1 cellular context compared by ENCODE assay signal in genomic region chr5:26622947-26623346, GRCh38.
TF ChIP-seq lines count a peak whose summit lies in the region.

No MANE protein-coding gene starts in this region.

TF ChIP-seq in A549, 52 proteins besides CTCF, POLR2A, EP300 and RAD21 (continued from another document):
- TF ChIP-seq ELK1 (IDR thresholded peaks at IDR 0.05; ENCODE audit: low read depth, low read length) (no peak), HOXB13 (CRISPR knock-in tag; IDR thresholded peaks at IDR 0.05; ENCODE audit: low read depth) (no peak)
